In the genomic region with DNA sequence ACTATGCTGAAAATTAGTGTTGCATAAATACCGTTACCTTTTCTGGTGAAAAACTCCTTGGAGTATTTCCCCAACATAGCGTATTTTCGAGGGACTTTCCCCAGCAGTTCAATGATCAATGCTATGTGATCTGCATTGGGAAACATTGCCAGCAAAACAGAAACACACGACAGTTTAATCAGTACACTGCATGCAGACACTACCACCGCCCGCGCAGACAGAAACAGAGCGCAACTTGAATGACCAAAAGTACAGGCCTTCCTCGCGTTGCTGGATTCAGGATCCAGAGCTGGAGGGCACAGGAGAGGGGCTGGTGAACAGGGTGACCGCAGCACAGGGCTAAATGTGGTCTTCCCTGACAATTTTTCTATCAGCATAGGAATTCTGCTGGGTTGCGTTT, we compare ENCODE assay signal across 29 cellular contexts.
"Had no signal": no experiment of that assay in that cellular context is flagged by ENCODE, and none has a peak within 500 bp of the region (broad histone marks: within the 10 kb centered on the region; RNA-seq: fewer than 3 reads in every experiment).

No MANE protein-coding gene starts in this region.

- H3K4me3 Mint-ChIP-seq: activated CD4-positive, alpha-beta T cell treated with anti-CD3 and anti-CD28 coated beads, Interleukin-2, amount 10 ng/mL, durations not matched to agents 24 days and 14 days; activated CD8-positive, alpha-beta T cell treated with anti-CD3 and anti-CD28 coated beads for 36 hours; activated naive CD4-positive, alpha-beta T cell treated with anti-CD3 and anti-CD28 coated beads, Interleukin-2, amount 10 ng/mL, durations not matched to agents 7 days and 5 days; activated T-cell treated with anti-CD3 and anti-CD28 coated beads, Interleukin-2, amount 50 U/mL, for 72 hours; effector memory CD8-positive, alpha-beta T cell; nephron progenitor cell had no signal

- H3K27me3 ChIP-seq: brain microvascular endothelial cell, heart left ventricle, left lung, pancreas, suprapubic skin, tibial artery had no signal

- H3K4me3 ChIP-seq: coronary artery, heart left ventricle, left lung, lung, mucosa of descending colon, pancreas, prostate gland, smooth muscle cell, suprapubic skin, tibial artery had no signal

- ATAC-seq: activated CD8-positive, alpha-beta T cell treated with anti-CD3 and anti-CD28 coated beads for 36 hours; activated T-cell treated with anti-CD3 and anti-CD28 coated beads, Interleukin-2, amount 50 U/mL, for 72 hours; effector memory CD8-positive, alpha-beta T cell; heart left ventricle; left lung; mucosa of descending colon; pancreas had no signal

- H3K27ac Mint-ChIP-seq: activated naive CD4-positive, alpha-beta T cell treated with anti-CD3 and anti-CD28 coated beads, Interleukin-2, amount 10 ng/mL, durations not matched to agents 7 days and 5 days had no signal

- H3K9me3 Mint-ChIP-seq: activated CD4-positive, alpha-beta T cell treated with anti-CD3 and anti-CD28 coated beads, Interleukin-2, amount 10 ng/mL, durations not matched to agents 24 days and 14 days; activated CD8-positive, alpha-beta T cell treated with anti-CD3 and anti-CD28 coated beads for 36 hours; activated naive CD4-positive, alpha-beta T cell treated with anti-CD3 and anti-CD28 coated beads, Interleukin-2, amount 10 ng/mL, durations not matched to agents 7 days and 5 days; activated T-cell treated with anti-CD3 and anti-CD28 coated beads, Interleukin-2, amount 50 U/mL, for 72 hours; effector memory CD8-positive, alpha-beta T cell; nephron progenitor cell had no signal

- H3K27me3 Mint-ChIP-seq: activated CD4-positive, alpha-beta T cell treated with anti-CD3 and anti-CD28 coated beads, Interleukin-2, amount 10 ng/mL, durations not matched to agents 24 days and 14 days; activated CD8-positive, alpha-beta T cell treated with anti-CD3 and anti-CD28 coated beads for 36 hours; activated naive CD4-positive, alpha-beta T cell treated with anti-CD3 and anti-CD28 coated beads, Interleukin-2, amount 10 ng/mL, durations not matched to agents 7 days and 5 days; effector memory CD8-positive, alpha-beta T cell had no signal

- H3K27ac ChIP-seq: brain microvascular endothelial cell, coronary artery, heart left ventricle, left lung, pancreas, prostate gland, suprapubic skin, tibial artery had no signal

- H3K4me2 ChIP-seq: smooth muscle cell had no signal

- FAIRE-seq: astrocyte, pancreas had no signal

- H3K4me1 ChIP-seq: left lung, pancreas, prostate gland, suprapubic skin, tibial artery had no signal

- DNase-seq: activated CD4-positive, alpha-beta T cell treated with anti-CD3 and anti-CD28 coated beads, Interleukin-2, amount 10 ng/mL, durations not matched to agents 24 days and 14 days; activated CD4-positive, CD25-positive, alpha-beta regulatory T cell treated with anti-CD3 and anti-CD28 coated beads, Interleukin-2, amount 50 U/mL, for 72 hours; activated CD8-positive, alpha-beta T cell treated with anti-CD3 and anti-CD28 coated beads for 36 hours; activated effector memory CD4-positive, alpha-beta T cell treated with anti-CD3 and anti-CD28 coated beads, Interleukin-2, amount 50 U/mL, for 16 hours; activated naive CD4-positive, alpha-beta T cell treated with anti-CD3 and anti-CD28 coated beads, Interleukin-2, amount 10 ng/mL, durations not matched to agents 7 days and 5 days; activated T-cell treated with anti-CD3 and anti-CD28 coated beads, Interleukin-2, amount 50 U/mL, for 72 hours; amniotic stem cell; brain microvascular endothelial cell; effector memory CD8-positive, alpha-beta T cell; erythroblast; foreskin fibroblast; heart left ventricle; left lung; mucosa of descending colon; nephron progenitor cell; pancreas; retina; stimulated activated CD4-positive, alpha-beta T cell treated with anti-CD3 and anti-CD28 coated beads, Interleukin-1b, Interleukin-23, amount 100 ng/mL, for 48 hours; stimulated activated CD4-positive, alpha-beta T cell treated with anti-CD3 and anti-CD28 coated beads, Interleukin-4, amount 100 ng/mL, for 4 hours; stimulated activated CD8-positive, alpha-beta memory T cell treated with anti-CD3 and anti-CD28 coated beads, Interleukin-4, amount 100 ng/mL, for 48 hours; stimulated activated naive CD4-positive, alpha-beta T cell; T-helper 2 cell; tibial artery had no signal

- H3K9me3 ChIP-seq: heart left ventricle, left lung, mucosa of descending colon, pancreas, prostate gland, suprapubic skin, tibial artery had no signal
